26 cellular contexts compared by ENCODE assay signal in the genomic region with DNA sequence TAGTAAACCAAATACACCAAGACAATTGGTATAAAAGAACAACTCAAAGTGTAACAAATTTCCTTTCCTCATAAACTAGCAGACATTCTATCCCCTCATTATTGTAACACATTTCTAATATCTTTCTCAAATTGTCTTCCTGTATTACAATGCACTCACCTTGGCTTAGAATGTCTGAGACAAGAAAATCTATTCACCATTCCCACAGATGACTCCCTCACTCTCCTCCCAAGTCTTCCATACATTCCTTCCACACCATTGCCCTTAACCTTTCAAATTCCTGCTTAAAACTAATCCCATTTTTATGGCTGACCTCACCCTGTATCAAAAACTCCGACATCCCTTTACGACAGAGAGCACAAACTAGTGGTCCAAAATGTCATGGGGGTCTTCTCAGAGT.
"Had no signal": no experiment of that assay in that cellular context is flagged by ENCODE, and none has a peak within 500 bp of the region (broad histone marks: within the 10 kb centered on the region; RNA-seq: fewer than 3 reads in every experiment).

No MANE protein-coding gene starts in this region.

- DNase-seq: cortex of kidney; foreskin keratinocyte; heart left ventricle; kidney; natural killer cell; stimulated activated CD4-positive, alpha-beta T cell treated with anti-CD3 and anti-CD28 coated beads, Interleukin-12 subunit alpha, Interleukin-12 subunit beta, amount 100 ng/mL, for 4 hours; stimulated activated CD4-positive, alpha-beta T cell treated with anti-CD3 and anti-CD28 coated beads, Interleukin-1b, Interleukin-23, amount 100 ng/mL, for 48 hours; stimulated activated CD4-positive, alpha-beta T cell treated with anti-CD3 and anti-CD28 coated beads, Interleukin-4, amount 100 ng/mL, for 24 hours; stimulated activated naive CD8-positive, alpha-beta T cell treated with anti-CD3 and anti-CD28 coated beads, Interleukin-15, amount 100 ng/mL, for 72 hours; transverse colon; upper lobe of right lung had no signal

- H3K4me1 Mint-ChIP-seq: memory B cell; natural killer cell; stimulated activated naive CD8-positive, alpha-beta T cell treated with anti-CD3 and anti-CD28 coated beads, Interleukin-15, amount 100 ng/mL, for 72 hours had no signal

- H3K9me3 ChIP-seq: esophagus muscularis mucosa, gastroesophageal sphincter, heart left ventricle, prostate gland, right atrium auricular region, suprapubic skin, transverse colon, upper lobe of right lung, vagina had no signal

- H3K27ac Mint-ChIP-seq: memory B cell; stimulated activated effector memory CD8-positive, alpha-beta T cell treated with anti-CD3 and anti-CD28 coated beads, Interleukin-12 subunit alpha, Interleukin-12 subunit beta, amount 100 ng/mL, for 72 hours; stimulated activated naive CD8-positive, alpha-beta T cell treated with anti-CD3 and anti-CD28 coated beads, Interleukin-15, amount 100 ng/mL, for 72 hours had no signal

- H3K4me1 ChIP-seq: foreskin keratinocyte, parathyroid adenoma, prostate gland, right atrium auricular region, suprapubic skin, upper lobe of right lung, vagina had no signal

- ATAC-seq: foreskin keratinocyte; gastroesophageal sphincter; heart left ventricle; left lobe of liver; natural killer cell; sciatic nerve; stimulated activated effector memory CD8-positive, alpha-beta T cell treated with anti-CD3 and anti-CD28 coated beads, Interleukin-12 subunit alpha, Interleukin-12 subunit beta, amount 100 ng/mL, for 72 hours; stimulated activated naive CD8-positive, alpha-beta T cell treated with anti-CD3 and anti-CD28 coated beads, Interleukin-15, amount 100 ng/mL, for 72 hours; upper lobe of right lung had no signal

- H3K9ac ChIP-seq: parathyroid adenoma had no signal

- H3K27me3 ChIP-seq: esophagus muscularis mucosa, foreskin keratinocyte, gastroesophageal sphincter, heart left ventricle, hepatocyte, right atrium auricular region, suprapubic skin, transverse colon, upper lobe of right lung, vagina had no signal

- H3K9me3 Mint-ChIP-seq: memory B cell; natural killer cell; stimulated activated effector memory CD8-positive, alpha-beta T cell treated with anti-CD3 and anti-CD28 coated beads, Interleukin-12 subunit alpha, Interleukin-12 subunit beta, amount 100 ng/mL, for 72 hours; stimulated activated naive CD8-positive, alpha-beta T cell treated with anti-CD3 and anti-CD28 coated beads, Interleukin-15, amount 100 ng/mL, for 72 hours had no signal

- H3K27ac ChIP-seq: epithelial cell of prostate, esophagus muscularis mucosa, foreskin keratinocyte, gastroesophageal sphincter, heart left ventricle, hepatocyte, parathyroid adenoma, prostate gland, right atrium auricular region, suprapubic skin, transverse colon, upper lobe of right lung, vagina had no signal

- H3K4me3 ChIP-seq: esophagus muscularis mucosa, gastroesophageal sphincter, heart left ventricle, hepatocyte, lung, prostate gland, right atrium auricular region, smooth muscle cell, suprapubic skin, transverse colon, upper lobe of right lung, vagina had no signal

- H3K4me3 Mint-ChIP-seq: memory B cell; natural killer cell; stimulated activated effector memory CD8-positive, alpha-beta T cell treated with anti-CD3 and anti-CD28 coated beads, Interleukin-12 subunit alpha, Interleukin-12 subunit beta, amount 100 ng/mL, for 72 hours; stimulated activated naive CD8-positive, alpha-beta T cell treated with anti-CD3 and anti-CD28 coated beads, Interleukin-15, amount 100 ng/mL, for 72 hours had no signal

- H3K27me3 Mint-ChIP-seq: memory B cell; stimulated activated naive CD8-positive, alpha-beta T cell treated with anti-CD3 and anti-CD28 coated beads, Interleukin-15, amount 100 ng/mL, for 72 hours had no signal
